In the genomic region with DNA sequence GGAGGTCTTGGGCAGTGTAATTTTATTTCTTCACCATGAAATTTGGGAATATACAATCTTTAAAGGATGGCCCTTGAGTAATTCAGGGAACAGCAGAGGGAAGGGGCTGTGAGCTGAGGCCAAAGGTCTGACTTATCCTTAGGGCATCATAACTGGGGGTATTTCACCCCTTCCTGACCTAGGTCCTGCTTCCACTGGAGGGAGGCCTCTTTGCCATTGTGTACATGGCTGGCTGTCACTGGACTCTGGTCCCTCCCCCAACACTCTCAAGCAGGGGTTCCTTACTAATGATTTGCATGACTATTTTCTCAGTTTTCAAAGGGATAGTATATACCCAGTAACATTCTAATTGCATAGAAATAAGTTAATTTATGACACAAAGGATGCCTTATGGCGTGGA, we compare ENCODE assay signal across 28 cellular contexts. TPM values are rescaled to one million over a fixed set of nuclear protein-coding genes. Genes with fewer than 3 reads are reported as not detected.
A peak's percentile ranks its signal among the peaks of the same experiment; 100 is the strongest.
DNase-seq lines count a peak whose midpoint lies in the region; ATAC-seq and TF ChIP-seq lines count a peak whose summit lies in the region.
"Had no signal": no experiment of that assay in that cellular context is flagged by ENCODE, and none has a peak within 500 bp of the region (broad histone marks: within the 10 kb centered on the region; RNA-seq: fewer than 3 reads in every experiment).

No MANE protein-coding gene starts in this region.

- H3K27me3 ChIP-seq in neuronal stem cell (ENCODE audit: control insufficient read depth in 3 of 3, insufficient read depth in 3 of 3, low read depth in 1 of 3, low read length in 3 of 3) (no peaks in the 10 kb centered on the region), trophoblast cell (ENCODE audit: insufficient read depth, low read length) (no peaks in the 10 kb centered on the region), heart right ventricle (peaks cover 0 to 2% (median 0%) of the 10 kb centered on the region in 7 donors)
- H3K27me3 ChIP-seq: BE2C, BLaER1 had no signal

- POLR2A ChIA-PET in HEK293 (lab: Yijun Ruan, JAX), result no interaction called here

- H3K9ac ChIP-seq in neuronal stem cell (ENCODE audit: low read depth, low read length, poor library complexity) (no peak overlapping the region), trophoblast cell (ENCODE audit: low read length) (no peak overlapping the region)
- H3K9ac ChIP-seq: BLaER1 had no signal

- no peak overlapping the region for H3K23ac ChIP-seq in neuronal stem cell (ENCODE audit: low read depth, low read length, poor library complexity)
- no peak overlapping the region for H3K23ac ChIP-seq in trophoblast cell (ENCODE audit: low read length)

- intact Hi-C loops in heart right ventricle (cut with DNase I), result no loop called here

- H3K18ac ChIP-seq in neuronal stem cell (ENCODE audit: low read length) (no peak overlapping the region), trophoblast cell (ENCODE audit: low read length) (no peak overlapping the region)

- H4K91ac ChIP-seq in neuronal stem cell (ENCODE audit: low read depth, low read length, poor library complexity) (no peak overlapping the region), trophoblast cell (ENCODE audit: low read depth, low read length) (no peak overlapping the region)

- DNase-seq in neuronal stem cell (ENCODE audit: low spot score), result no peak
- DNase-seq in trophoblast cell, result no peak
- DNase-seq in NCI-H1436 (lab: John Stamatoyannopoulos, UW), result no peak
- no peak for DNase-seq in heart right ventricle
- no peak for DNase-seq in HPDE6-E6E7 (ENCODE audit: extremely low spot score)
- DNase-seq: 8988T; ACHN; BE2C; C1 segment of cervical spinal cord; CD4-positive, alpha-beta memory T cell; CD4-positive, CD25-positive, alpha-beta regulatory T cell; CD8-positive, alpha-beta memory T cell; COR-L47; DMS 273 treated with DMSO at 0.1 percent for 48 hours; DMS153; DMS53; DMS79; DND-41; EL; GDM1 had no signal

- H3K27ac ChIP-seq in HEK293 (ENCODE audit: extremely low read depth, low read depth, low read length) (no peak overlapping the region), VCaP (peak overlapping the region; percentile 72), neuronal stem cell (replicated peaks; ENCODE audit: low read length) (no peak overlapping the region), trophoblast cell (ENCODE audit: low read depth, low read length) (no peak overlapping the region), heart right ventricle (no peak overlapping the region)
- H3K27ac ChIP-seq: BLaER1 had no signal

- CTCF ChIA-PET in HEK293 (lab: Yijun Ruan, JAX), result no interaction called here

- H3K36me3 ChIP-seq in HEK293 (ENCODE audit: control insufficient read depth in 2 of 2, insufficient read depth in 1 of 2, low read length in 2 of 2) (no peaks in the 10 kb centered on the region), neuronal stem cell (replicated peaks in 1 of 2; ENCODE audit: control insufficient read depth in 2 of 2, insufficient read depth in 2 of 2, low read length in 2 of 2) (no peaks in the 10 kb centered on the region), trophoblast cell (ENCODE audit: control insufficient read depth in 1 of 2, insufficient read depth in 2 of 2, low read length in 2 of 2) (no peaks in the 10 kb centered on the region), heart right ventricle (no peaks in the 10 kb centered on the region)
- H3K36me3 ChIP-seq: BE2C, BLaER1 had no signal

- H2BK15ac ChIP-seq in neuronal stem cell (ENCODE audit: low read length), result no peak overlapping the region

- H3K4me2 ChIP-seq in neuronal stem cell (ENCODE audit: insufficient read depth, low read length, poor library complexity, severe bottlenecking), result no peak overlapping the region
- no peak overlapping the region for H3K4me2 ChIP-seq in trophoblast cell (ENCODE audit: low read length)
- H3K4me2 ChIP-seq: BLaER1 had no signal

- WGBS in neuronal stem cell (ENCODE audit: extremely low coverage in 2 of 2, insufficient read length in 2 of 2, insufficient replicate concordance in 1 of 2), 2 donors, result no CpG with 5 or more reads among the region's 1 CpG
- no CpG with 5 or more reads among the region's 1 CpG for WGBS in trophoblast cell (ENCODE audit: extremely low coverage, insufficient coverage, insufficient read length)
- 90 to 94% methylated on average over 1 of the region's 1 CpG for WGBS in heart right ventricle, 2 donors

- no peak for TF ChIP-seq CTCF in HEK293 (tag by site-specific recombination; IDR thresholded peaks at IDR 0.05)
- no peak for TF ChIP-seq CTCF in VCaP (conservative IDR thresholded peaks at IDR 0.05)
- TF ChIP-seq CTCF in heart right ventricle (IDR thresholded peaks at IDR 0.05), result no peak

- no peak overlapping the region for H4K12ac ChIP-seq in trophoblast cell (ENCODE audit: low read depth, low read length)

- no peak overlapping the region for H2BK120ac ChIP-seq in neuronal stem cell (ENCODE audit: low read depth, low read length)
- no peak overlapping the region for H2BK120ac ChIP-seq in trophoblast cell (ENCODE audit: insufficient read depth, low read length, poor library complexity)

- H2BK12ac ChIP-seq in neuronal stem cell (ENCODE audit: low read length), result no peak overlapping the region
- peak overlapping the region; percentile 5 for H2BK12ac ChIP-seq in trophoblast cell (ENCODE audit: low read length)

- no peaks in the 10 kb centered on the region for H3K79me2 ChIP-seq in trophoblast cell (ENCODE audit: control insufficient read depth, insufficient read depth, low read length, poor library complexity)

- H3K4me3 ChIP-seq in HEK293 (ENCODE audit: low read depth, low read length) (no peak overlapping the region), neuronal stem cell (ENCODE audit: low read length in 2 of 2) (no peak overlapping the region), trophoblast cell (ENCODE audit: low read depth, low read length) (no peak overlapping the region), heart right ventricle (no peak overlapping the region)
- H3K4me3 ChIP-seq: BLaER1, GM12878 had no signal

- H3K79me1 ChIP-seq in neuronal stem cell (ENCODE audit: low read depth, low read length), result no peaks in the 10 kb centered on the region
- H3K79me1 ChIP-seq in trophoblast cell (ENCODE audit: low read length), result peaks cover 11% of the 10 kb centered on the region

- ATAC-seq in heart right ventricle, result no peak
- ATAC-seq: GM12878 had no signal

- H2AFZ ChIP-seq in neuronal stem cell (ENCODE audit: low read length), result peak overlapping the region; percentile 6
- H2AFZ ChIP-seq in trophoblast cell (ENCODE audit: insufficient read depth, low read length, poor library complexity), result no peak overlapping the region

- no peak overlapping the region for H3K4ac ChIP-seq in neuronal stem cell (ENCODE audit: low read length)
- no peak overlapping the region for H3K4ac ChIP-seq in trophoblast cell (ENCODE audit: low read depth, low read length)

- no peaks in the 10 kb centered on the region for H3K9me3 ChIP-seq in HEK293 (ENCODE audit: control insufficient read depth, insufficient read depth, low read depth, low read length)
- no peaks in the 10 kb centered on the region for H3K9me3 ChIP-seq in neuronal stem cell (replicated peaks in 1 of 2; ENCODE audit: control insufficient read depth in 2 of 2, insufficient read depth in 1 of 2, low read depth in 1 of 2, low read length in 2 of 2)
- no peaks in the 10 kb centered on the region for H3K9me3 ChIP-seq in trophoblast cell (ENCODE audit: insufficient read depth, low read depth, low read length)
- no peaks in the 10 kb centered on the region for H3K9me3 ChIP-seq in heart right ventricle
- H3K9me3 ChIP-seq: BE2C, BLaER1 had no signal

- no peaks in the 10 kb centered on the region for H3K4me1 ChIP-seq in HEK293 (ENCODE audit: control insufficient read depth, insufficient read depth, low read length)
- H3K4me1 ChIP-seq in neuronal stem cell (ENCODE audit: control insufficient read depth in 2 of 2, insufficient read depth in 1 of 2, low read depth in 1 of 2, low read length in 2 of 2), result peaks cover 0 to 5% of the 10 kb centered on the region in 2 donors
- peaks cover 5 to 11% of the 10 kb centered on the region in 2 experiments for H3K4me1 ChIP-seq in trophoblast cell (ENCODE audit: control insufficient read depth in 1 of 2, insufficient read depth in 2 of 2, low read length in 2 of 2)
- H3K4me1 ChIP-seq in heart right ventricle, result peaks cover 0 to 15% (median 0%) of the 10 kb centered on the region in 9 donors
- H3K4me1 ChIP-seq: BE2C had no signal

- H2AK5ac ChIP-seq in neuronal stem cell (ENCODE audit: low read depth, low read length), result no peak overlapping the region
- no peak overlapping the region for H2AK5ac ChIP-seq in trophoblast cell (ENCODE audit: low read length)

- H3K14ac ChIP-seq in neuronal stem cell (ENCODE audit: low read length), result no peak overlapping the region
- no peak overlapping the region for H3K14ac ChIP-seq in trophoblast cell (ENCODE audit: low read length)

- H2BK5ac ChIP-seq in neuronal stem cell (ENCODE audit: low read length) (no peak overlapping the region), trophoblast cell (ENCODE audit: low read depth, low read length, poor library complexity) (no peak overlapping the region)

- H4K8ac ChIP-seq in neuronal stem cell (ENCODE audit: low read depth, low read length) (no peak overlapping the region), trophoblast cell (ENCODE audit: low read depth, low read length) (no peak overlapping the region)

TF ChIP-seq in HEK293, 187 proteins besides CTCF, POLR2A, EP300 and RAD21 (continues in another document):
- TF ChIP-seq KLF10 (tag by site-specific recombination; IDR thresholded peaks at IDR 0.05) (no peak), ZNF544 (tag by site-specific recombination; IDR thresholded peaks at IDR 0.05) (no peak), IKZF3 (tag by site-specific recombination; IDR thresholded peaks at IDR 0.05) (no peak), ZNF610 (tag by site-specific recombination; IDR thresholded peaks at IDR 0.05; ENCODE audit: borderline replicate concordance) (no peak), ZNF341 (tag by site-specific recombination; IDR thresholded peaks at IDR 0.05; ENCODE audit: low read depth) (0 out of 2 replicates have a peak, but pooled peaks have one; percentile 22), ZNF768 (tag by site-specific recombination; IDR thresholded peaks at IDR 0.05) (no peak), ZBTB17 (tag by site-specific recombination; IDR thresholded peaks at IDR 0.05) (no peak)

RNA-seq across cellular contexts. Expression of a gene that starts 7.2 kb away (rescaled TPM):
- 118 TPM for polyA plus RNA-seq in neuronal stem cell (2013, experiment 1 of 2)
- 115 TPM for polyA plus RNA-seq in neuronal stem cell (2013, experiment 2 of 2)
- polyA plus RNA-seq in trophoblast cell (2013), result 91.9 and 95.6 TPM in 2 replicates
- 1 to 10 TPM in 2 of 10 donors, under 1 TPM in 8; 0.34 to 2.4 (median 0.59) TPM for total RNA-seq in heart right ventricle
- polyA plus RNA-seq in heart right ventricle, result 1 to 10 TPM; 2.3 to 2.9 TPM

RNA-seq across cellular contexts. Expression of a gene that starts 16.7 kb away (rescaled TPM):
- polyA plus RNA-seq in neuronal stem cell (2013, experiment 1 of 2), result 0.13 TPM
- polyA plus RNA-seq in neuronal stem cell (2013, experiment 2 of 2), result 0.29 TPM
- 0.97 and 1.1 TPM in 2 replicates for polyA plus RNA-seq in trophoblast cell (2013)
- total RNA-seq in heart right ventricle, result 1 to 10 TPM in 2 of 10 donors, under 1 TPM in 8; 0.23 to 2.7 (median 0.53) TPM
- polyA plus RNA-seq in heart right ventricle, result under 1 TPM in 1 of 2 donors, not detected in 1; 0.30 TPM
- total RNA-seq: A673; CD4-positive, alpha-beta memory T cell; CD4-positive, CD25-positive, alpha-beta regulatory T cell; CD8-positive, alpha-beta memory T cell; Daoy; G401; GM12878 had no signal
- polyA plus RNA-seq: AG04450; CD4-positive, alpha-beta memory T cell; CD4-positive, CD25-positive, alpha-beta regulatory T cell; CD8-positive, alpha-beta memory T cell had no signal

RNA-seq across cellular contexts. Expression of a gene that starts 40.8 kb away (rescaled TPM):
- polyA plus RNA-seq in neuronal stem cell (2013, experiment 1 of 2), result 40.0 TPM
- 41.0 TPM for polyA plus RNA-seq in neuronal stem cell (2013, experiment 2 of 2)
- 18.9 and 19.5 TPM in 2 replicates for polyA plus RNA-seq in trophoblast cell (2013)
- 10 to 100 TPM in 1 of 10 donors, 1 to 10 TPM in 9; 4.9 to 10.6 (median 6.3) TPM for total RNA-seq in heart right ventricle
- 1 to 10 TPM in 1 of 2 donors, under 1 TPM in 1; 0.93 to 1.8 TPM for polyA plus RNA-seq in heart right ventricle
